9 cellular contexts compared by ENCODE assay signal in the genomic region with DNA sequence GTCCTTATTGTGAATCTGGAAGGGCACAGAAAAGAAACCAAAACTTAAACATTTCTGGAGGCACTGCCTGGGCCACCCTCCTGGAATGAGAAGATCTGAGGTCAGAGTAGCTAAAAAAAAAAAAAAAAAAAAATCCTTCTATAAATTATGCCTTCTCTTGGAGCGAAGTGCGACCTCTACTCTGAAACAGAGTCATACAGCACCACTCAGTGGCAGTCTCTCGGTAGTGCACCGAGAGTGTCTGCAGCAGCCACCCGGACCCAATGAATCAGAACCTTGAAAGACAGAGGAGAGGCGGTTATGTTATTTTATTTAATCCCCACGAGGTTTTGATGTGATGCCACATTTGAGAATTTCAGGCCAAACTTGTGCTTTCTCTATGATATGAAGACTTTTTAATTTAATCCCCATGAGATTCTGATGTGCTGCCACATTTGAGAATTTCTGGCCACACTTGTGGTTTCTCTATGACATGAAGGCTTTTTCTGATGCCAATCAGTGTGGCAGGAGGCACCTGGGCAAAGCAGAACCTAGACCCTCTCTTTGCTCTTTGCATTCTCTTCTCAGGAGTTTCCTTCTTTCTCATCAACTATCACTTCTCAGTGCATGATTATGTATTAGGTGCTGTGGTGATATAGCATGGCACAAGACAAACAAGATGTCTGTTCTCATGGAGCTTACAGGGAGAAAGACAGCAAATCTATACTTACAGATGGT. TPM values are rescaled to one million over a fixed set of nuclear protein-coding genes. Genes with fewer than 3 reads are reported as not detected.
DNase-seq lines count a peak whose midpoint lies in the region; ATAC-seq and TF ChIP-seq lines count a peak whose summit lies in the region.
"Had no signal": no experiment of that assay in that cellular context is flagged by ENCODE, and none has a peak within 500 bp of the region (broad histone marks: within the 10 kb centered on the region; RNA-seq: fewer than 3 reads in every experiment).

No MANE protein-coding gene starts in this region.

- no peaks in the 10 kb centered on the region for H3K79me1 ChIP-seq in trophoblast cell (ENCODE audit: low read length)

- H3K27ac Mint-ChIP-seq in Caco-2 (ENCODE audit: unreplicated experiment) (no peak overlapping the region), HFFc6 (no peak overlapping the region)
- H3K27ac Mint-ChIP-seq in activated T-helper 17 cell treated with anti-CD3 and anti-CD28 coated beads, Interleukin-2, amount 50 U/mL, for 72 hours = no peak overlapping the region

- CTCF ChIA-PET in Caco-2 (lab: Charles Lee) = interaction anchor here (0.9 kb wide), 2 partner anchors 220 to 228 kb away, joined by 3 to 11 read pairs; no protein-coding TSS in a partner anchor

- H3K4me3 ChIP-seq in Caco-2 (ENCODE audit: low read depth, low read length) (no peak overlapping the region), gastroesophageal sphincter (no peak overlapping the region), trophoblast cell (ENCODE audit: low read depth, low read length) (no peak overlapping the region)
- H3K4me3 ChIP-seq: SK-N-MC had no signal

- no peak overlapping the region for H3K4me3 Mint-ChIP-seq in Caco-2 (ENCODE audit: unreplicated experiment)
- no peak overlapping the region for H3K4me3 Mint-ChIP-seq in HFFc6
- no peak overlapping the region for H3K4me3 Mint-ChIP-seq in activated T-helper 17 cell treated with anti-CD3 and anti-CD28 coated beads, Interleukin-2, amount 50 U/mL, for 72 hours

- no peak overlapping the region for H3K4me2 ChIP-seq in trophoblast cell (ENCODE audit: low read length)

- no TSS peak for BruUV-seq in Caco-2 (replicated peaks; lab: Mats Ljungman, UMichigan)

- H3K9me3 ChIP-seq in Caco-2 (no peaks in the 10 kb centered on the region), gastroesophageal sphincter (no peaks in the 10 kb centered on the region), trophoblast cell (ENCODE audit: insufficient read depth, low read depth, low read length) (no peaks in the 10 kb centered on the region)

- H4K12ac ChIP-seq in trophoblast cell (ENCODE audit: low read depth, low read length) = no peak overlapping the region

- no peak overlapping the region for H4K91ac ChIP-seq in trophoblast cell (ENCODE audit: low read depth, low read length)

- H3K9me3 Mint-ChIP-seq in Caco-2 (ENCODE audit: unreplicated experiment) (no peaks in the 10 kb centered on the region), HFFc6 (no peaks in the 10 kb centered on the region)
- no peaks in the 10 kb centered on the region for H3K9me3 Mint-ChIP-seq in activated T-helper 17 cell treated with anti-CD3 and anti-CD28 coated beads, Interleukin-2, amount 50 U/mL, for 72 hours

- TF ChIP-seq CTCF in Caco-2 (IDR thresholded peaks at IDR 0.05; ENCODE audit: insufficient read depth in 1 of 2, low read depth in 1 of 2, low read length in 1 of 2, severe bottlenecking in 1 of 2, unreplicated experiment in 1 of 2) = peak; percentile 44 to 67
- TF ChIP-seq CTCF in HFFc6 (IDR thresholded peaks at IDR 0.05) = peak; percentile 78
- peak; percentile 27 to 70 (median 66) for TF ChIP-seq CTCF in gastroesophageal sphincter (IDR thresholded peaks at IDR 0.05)

- H3K4me1 Mint-ChIP-seq in Caco-2 (ENCODE audit: low read depth, unreplicated experiment) = no peaks in the 10 kb centered on the region
- no peaks in the 10 kb centered on the region for H3K4me1 Mint-ChIP-seq in HFFc6 (ENCODE audit: low read depth)
- H3K4me1 Mint-ChIP-seq in activated T-helper 17 cell treated with anti-CD3 and anti-CD28 coated beads, Interleukin-2, amount 50 U/mL, for 72 hours = no peaks in the 10 kb centered on the region

- H2AFZ ChIP-seq in trophoblast cell (ENCODE audit: insufficient read depth, low read length, poor library complexity) = no peak overlapping the region

- H3K27me3 ChIP-seq in Caco-2 (replicated peaks; ENCODE audit: control insufficient read depth, insufficient read depth, low read length) (no peaks in the 10 kb centered on the region), gastroesophageal sphincter (no peaks in the 10 kb centered on the region), trophoblast cell (ENCODE audit: insufficient read depth, low read length) (no peaks in the 10 kb centered on the region)

- no peaks in the 10 kb centered on the region for H3K79me2 ChIP-seq in trophoblast cell (ENCODE audit: control insufficient read depth, insufficient read depth, low read length, poor library complexity)

- no peak overlapping the region for H2BK5ac ChIP-seq in trophoblast cell (ENCODE audit: low read depth, low read length, poor library complexity)

- peaks cover 2% of the 10 kb centered on the region for H3K27me3 Mint-ChIP-seq in Caco-2 (ENCODE audit: insufficient read depth, unreplicated experiment)
- peaks cover 10% of the 10 kb centered on the region for H3K27me3 Mint-ChIP-seq in HFFc6 (ENCODE audit: insufficient read depth)
- H3K27me3 Mint-ChIP-seq in activated T-helper 17 cell treated with anti-CD3 and anti-CD28 coated beads, Interleukin-2, amount 50 U/mL, for 72 hours = no peaks in the 10 kb centered on the region

- ATAC-seq in activated T-helper 17 cell treated with anti-CD3 and anti-CD28 coated beads, Interleukin-2, amount 50 U/mL, for 72 hours (replicated peaks) = peak; percentile 52
- ATAC-seq in gastroesophageal sphincter = peak; percentile 62
- no peak for ATAC-seq in HG02798 (IDR thresholded peaks at IDR 0.05; ENCODE audit: poor library complexity, unreplicated experiment)

- no peak overlapping the region for H3K9ac ChIP-seq in trophoblast cell (ENCODE audit: low read length)

- H3K36me3 Mint-ChIP-seq in Caco-2 (ENCODE audit: insufficient read depth, unreplicated experiment) = no peaks in the 10 kb centered on the region
- H3K36me3 Mint-ChIP-seq in HFFc6 (ENCODE audit: low read depth) = no peaks in the 10 kb centered on the region
- H3K36me3 Mint-ChIP-seq in activated T-helper 17 cell treated with anti-CD3 and anti-CD28 coated beads, Interleukin-2, amount 50 U/mL, for 72 hours (ENCODE audit: low read depth) = no peaks in the 10 kb centered on the region

- no peak for TF ChIP-seq POLR2A in gastroesophageal sphincter (IDR thresholded peaks at IDR 0.05)

- no peak overlapping the region for H3K14ac ChIP-seq in trophoblast cell (ENCODE audit: low read length)

- no peak overlapping the region for H3K18ac ChIP-seq in trophoblast cell (ENCODE audit: low read length)

- H3K27ac ChIP-seq in gastroesophageal sphincter (no peak overlapping the region), trophoblast cell (ENCODE audit: low read depth, low read length) (no peak overlapping the region)
- H3K27ac ChIP-seq: SK-N-MC had no signal

- DNase-seq in Caco-2 (peak; percentile 35 to 52), HFFc6 (peak; percentile 54), NCI-H748 treated with DMSO at 0.1 percent for 48 hours (lab: John Stamatoyannopoulos, UW) (peak; percentile 7), trophoblast cell (peak; percentile 10 to 67), cortex of kidney (lab: John Stamatoyannopoulos, UW) (no peak)

- no peak overlapping the region for H3K4ac ChIP-seq in trophoblast cell (ENCODE audit: low read depth, low read length)

- POLR2A ChIA-PET in Caco-2 (lab: Charles Lee) = no interaction called here

- H4K8ac ChIP-seq in trophoblast cell (ENCODE audit: low read depth, low read length) = no peak overlapping the region

- no peak overlapping the region for H2BK120ac ChIP-seq in trophoblast cell (ENCODE audit: insufficient read depth, low read length, poor library complexity)

- H2BK12ac ChIP-seq in trophoblast cell (ENCODE audit: low read length) = no peak overlapping the region

- no peak overlapping the region for H3K23ac ChIP-seq in trophoblast cell (ENCODE audit: low read length)

- no peaks in the 10 kb centered on the region for H3K36me3 ChIP-seq in Caco-2 (ENCODE audit: control insufficient read depth, insufficient read depth, low read length)
- no peaks in the 10 kb centered on the region for H3K36me3 ChIP-seq in gastroesophageal sphincter
- H3K36me3 ChIP-seq in trophoblast cell (ENCODE audit: control insufficient read depth in 1 of 2, insufficient read depth in 2 of 2, low read length in 2 of 2) = no peaks in the 10 kb centered on the region

- no peak overlapping the region for H2AK5ac ChIP-seq in trophoblast cell (ENCODE audit: low read length)

- no peaks in the 10 kb centered on the region for H3K4me1 ChIP-seq in Caco-2
- H3K4me1 ChIP-seq in gastroesophageal sphincter = no peaks in the 10 kb centered on the region
- H3K4me1 ChIP-seq in trophoblast cell (ENCODE audit: control insufficient read depth in 1 of 2, insufficient read depth in 2 of 2, low read length in 2 of 2) = no peaks in the 10 kb centered on the region

- no peak for TF ChIP-seq EP300 in gastroesophageal sphincter (IDR thresholded peaks at IDR 0.05)

- intact Hi-C loops in Caco-2 (cut with micrococcal nuclease; ENCODE audit: unreplicated experiment) = loop anchor here (1.0 kb wide), 2 partner anchors 62 to 220 kb away; no protein-coding TSS in a partner anchor

- WGBS in gastroesophageal sphincter (ENCODE audit: low coverage in 1 of 2), 2 donors = 0 to 5% methylated on average over 7 of the region's 7 CpGs
- WGBS in trophoblast cell (ENCODE audit: extremely low coverage, insufficient coverage, insufficient read length) = no CpG with 5 or more reads among the region's 7 CpGs

RNA-seq across cellular contexts. Expression of a gene that starts 5.6 kb away (rescaled TPM):
- total RNA-seq in Caco-2 (2022) = not detected in 2 replicates
- not detected for total RNA-seq in HFFc6 (2021; fragmentation: NEBNext Ultra II Directional; extraction: Animal tissue kit (Norgen Biotek cat#: 25700))
- not detected for total RNA-seq in activated T-helper 17 cell treated with anti-CD3 and anti-CD28 coated beads, Interleukin-2, amount 50 U/mL, for 72 hours
- total RNA-seq in gastroesophageal sphincter = not detected
- polyA plus RNA-seq in trophoblast cell (2013) = not detected in 2 replicates
